Comparison of ENCODE assay signal across 9 cellular contexts in genomic region chr10:51862149-51862548, GRCh38.
"Had no signal": no experiment of that assay in that cellular context is flagged by ENCODE, and none has a peak within 500 bp of the region (broad histone marks: within the 10 kb centered on the region; RNA-seq: fewer than 3 reads in every experiment).

No MANE protein-coding gene starts in this region.

- H3K36me3 ChIP-seq: ovary, upper lobe of right lung had no signal

- H3K27me3 ChIP-seq: ovary, upper lobe of right lung had no signal

- DNase-seq: activated CD4-positive, alpha-beta T cell treated with anti-CD3 and anti-CD28 coated beads, Interleukin-2, amount 50 U/mL, for 4 hours; activated effector memory CD4-positive, alpha-beta T cell treated with Interleukin-2 at 50 U/mL for 16 hours; activated T-cell treated with anti-CD3 and anti-CD28 coated beads, Interleukin-2, amount 50 U/mL, for 24 hours; amniotic stem cell; dermis blood vessel endothelial cell; erythroblast; mammary epithelial cell; ovary; upper lobe of right lung had no signal

- H3K27ac ChIP-seq: ovary, upper lobe of right lung had no signal

- H3K4me3 ChIP-seq: ovary, upper lobe of right lung had no signal

- H3K9me3 ChIP-seq: ovary, upper lobe of right lung had no signal
